In the genomic region with DNA sequence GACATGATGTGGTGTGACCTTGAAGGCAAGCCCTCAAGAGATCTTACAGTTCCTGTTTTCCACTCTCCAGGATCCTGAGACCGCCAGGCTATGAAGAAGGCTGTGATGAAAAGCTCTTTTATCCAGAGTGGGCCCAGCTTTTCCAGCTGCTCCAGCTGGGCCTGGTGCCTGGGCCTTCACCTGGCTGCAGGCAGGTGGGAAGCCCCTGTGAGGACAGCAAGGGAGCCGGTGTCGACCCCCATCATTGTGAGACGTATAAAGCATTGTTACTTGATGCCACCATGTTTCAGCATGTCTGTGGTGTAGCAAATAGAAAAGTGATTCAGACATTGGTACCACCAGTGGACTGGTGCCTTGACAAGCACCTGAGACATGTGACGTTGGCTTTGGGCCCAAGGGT, we compare ENCODE assay signal across 20 cellular contexts.
"Had no signal": no experiment of that assay in that cellular context is flagged by ENCODE, and none has a peak within 500 bp of the region (broad histone marks: within the 10 kb centered on the region; RNA-seq: fewer than 3 reads in every experiment).

No MANE protein-coding gene starts in this region.

- H3K4me3 Mint-ChIP-seq: effector memory CD8-positive, alpha-beta T cell; immature natural killer cell; natural killer cell; neural crest cell; stimulated activated memory B cell treated with anti-CD40 and anti-IgM and Interleukin-4, amounts not matched to agents 10 μg/mL and 1 μg/mL and 100 μg/mL, for 72 hours had no signal

- H3K4me1 Mint-ChIP-seq: immature natural killer cell; natural killer cell; neural crest cell; stimulated activated memory B cell treated with anti-CD40 and anti-IgM and Interleukin-4, amounts not matched to agents 10 μg/mL and 1 μg/mL and 100 μg/mL, for 72 hours had no signal

- H3K36me3 ChIP-seq: lower lobe of right lung, sigmoid colon, transverse colon, upper lobe of right lung, vagina had no signal

- H3K36me3 Mint-ChIP-seq: stimulated activated memory B cell treated with anti-CD40 and anti-IgM and Interleukin-4, amounts not matched to agents 10 μg/mL and 1 μg/mL and 100 μg/mL, for 72 hours had no signal

- H3K4me3 ChIP-seq: coronary artery, lower lobe of right lung, psoas muscle, sigmoid colon, transverse colon, upper lobe of right lung, vagina had no signal

- ATAC-seq: effector memory CD8-positive, alpha-beta T cell; left colon; left ventricle myocardium superior; lower lobe of right lung; natural killer cell; psoas muscle; right cardiac atrium; stimulated activated memory B cell treated with anti-CD40 and anti-IgM and Interleukin-4, amounts not matched to agents 10 μg/mL and 1 μg/mL and 100 μg/mL, for 72 hours; stimulated activated naive CD8-positive, alpha-beta T cell treated with anti-CD3 and anti-CD28 coated beads, Interleukin-15, Interleukin-2, amounts not matched to agents 100 U/mL and 50 U/mL, for 24 hours; upper lobe of right lung had no signal

- H3K27me3 Mint-ChIP-seq: effector memory CD8-positive, alpha-beta T cell; stimulated activated memory B cell treated with anti-CD40 and anti-IgM and Interleukin-4, amounts not matched to agents 10 μg/mL and 1 μg/mL and 100 μg/mL, for 72 hours had no signal

- H3K27me3 ChIP-seq: transverse colon, upper lobe of right lung, vagina had no signal

- H3K4me1 ChIP-seq: lower lobe of right lung, psoas muscle, sigmoid colon, upper lobe of right lung, vagina had no signal

- H3K27ac Mint-ChIP-seq: effector memory CD8-positive, alpha-beta T cell; immature natural killer cell; natural killer cell; stimulated activated memory B cell treated with anti-CD40 and anti-IgM and Interleukin-4, amounts not matched to agents 10 μg/mL and 1 μg/mL and 100 μg/mL, for 72 hours had no signal

- DNase-seq: effector memory CD8-positive, alpha-beta T cell; hypothalamus; immature natural killer cell; kidney glomerular epithelial cell; left colon; left ventricle myocardium superior; lower lobe of right lung; natural killer cell; psoas muscle; right cardiac atrium; sigmoid colon; stimulated activated CD4-positive, alpha-beta T cell treated with anti-CD3 and anti-CD28 coated beads, Interleukin-2, amount 100 ng/mL, for 24 hours; stimulated activated CD4-positive, alpha-beta T cell treated with anti-CD3 and anti-CD28 coated beads, Interleukin-4, amount 100 ng/mL, for 24 hours; stimulated activated naive CD8-positive, alpha-beta T cell treated with anti-CD3 and anti-CD28 coated beads, Interleukin-15, Interleukin-2, amounts not matched to agents 100 U/mL and 50 U/mL, for 24 hours; transverse colon; upper lobe of right lung had no signal

- H3K27ac ChIP-seq: coronary artery, lower lobe of right lung, psoas muscle, sigmoid colon, transverse colon, upper lobe of right lung, vagina had no signal
